In the genomic region with DNA sequence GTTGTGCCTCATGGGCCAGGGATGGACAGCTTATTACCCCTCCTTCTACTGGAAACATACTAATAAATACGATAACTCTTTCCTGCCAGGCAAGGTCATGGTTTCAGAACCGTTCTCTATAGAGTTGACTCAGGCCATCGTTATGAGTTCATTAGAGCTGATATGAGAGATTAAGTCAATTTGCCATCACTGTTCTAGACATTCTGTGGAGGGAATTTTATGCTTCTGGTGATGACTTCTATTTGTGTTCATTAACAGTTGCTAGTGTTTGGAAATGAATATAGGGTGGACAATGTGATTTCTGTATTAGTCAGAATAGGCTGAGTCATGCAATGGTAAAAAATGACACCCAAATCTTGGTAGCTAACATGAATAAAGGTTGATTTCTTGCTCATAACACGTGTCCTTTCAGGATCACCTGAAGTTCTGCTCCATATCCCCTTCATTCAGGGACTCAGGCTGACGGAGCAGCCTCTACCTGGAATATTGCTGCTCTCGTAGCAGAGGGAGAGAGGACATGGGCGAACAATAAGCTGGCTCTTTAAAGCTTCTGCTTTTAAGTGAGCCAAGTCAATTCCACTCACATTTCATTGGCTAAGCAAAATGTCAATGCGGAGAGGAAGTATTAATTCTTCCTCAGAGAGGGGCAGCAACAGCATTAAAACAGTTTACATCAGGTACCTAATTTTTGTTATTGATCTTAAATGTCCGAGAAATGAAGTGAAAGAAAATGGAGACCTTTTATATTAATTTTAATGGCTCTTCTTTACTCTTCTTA, we compare ENCODE assay signal across 9 cellular contexts. TPM values are rescaled to one million over a fixed set of nuclear protein-coding genes. Genes with fewer than 3 reads are reported as not detected.
A peak's percentile ranks its signal among the peaks of the same experiment; 100 is the strongest.
DNase-seq lines count a peak whose midpoint lies in the region; ATAC-seq lines count a peak whose summit lies in the region.
"Had no signal": no experiment of that assay in that cellular context is flagged by ENCODE, and none has a peak within 500 bp of the region (broad histone marks: within the 10 kb centered on the region; RNA-seq: fewer than 3 reads in every experiment).

No MANE protein-coding gene starts in this region.

- peak overlapping the region; percentile 35; the same call in 1 of the 2 replicates for H3K27ac ChIP-seq in SJSA1
- H3K27ac ChIP-seq in SJCRH30: no peak overlapping the region
- H3K27ac ChIP-seq: C4-2B had no signal

- peaks cover 45% of the 10 kb centered on the region for H3K4me1 Mint-ChIP-seq in activated T-cell treated with anti-CD3 and anti-CD28 coated beads, Interleukin-2, amount 50 U/mL, for 72 hours (ENCODE audit: low read depth)

- peak in 1 of 2 donors; percentile 9 for DNase-seq in activated T-cell treated with anti-CD3 and anti-CD28 coated beads, Interleukin-2, amount 50 U/mL, for 72 hours
- no peak for DNase-seq in activated T-cell treated with anti-CD3 and anti-CD28 coated beads, Interleukin-2, amount 50 U/mL, for 1 hour
- DNase-seq in SJSA1 (ENCODE audit: low read depth in 1 of 2, low spot score in 2 of 2) (peak in 1 of 2 experiments; percentile 50), SJCRH30 (no peak), NCI-H748 treated with DMSO at 0.1 percent for 48 hours (lab: John Stamatoyannopoulos, UW) (no peak)
- DNase-seq in stimulated activated naive CD8-positive, alpha-beta T cell treated with anti-CD3 and anti-CD28 coated beads, Interleukin-15, Interleukin-2, amounts not matched to agents 100 U/mL and 50 U/mL, for 24 hours: no peak

- H3K9me3 ChIP-seq in SJSA1 (replicated peaks) (no peaks in the 10 kb centered on the region), SJCRH30 (replicated peaks) (no peaks in the 10 kb centered on the region)

- peaks cover 0 to 1% of the 10 kb centered on the region in 2 donors for H3K9me3 Mint-ChIP-seq in activated T-cell treated with anti-CD3 and anti-CD28 coated beads, Interleukin-2, amount 50 U/mL, for 72 hours

- ATAC-seq in activated T-cell treated with anti-CD3 and anti-CD28 coated beads, Interleukin-2, amount 50 U/mL, for 72 hours (replicated peaks in 1 of 2): peak; percentile 68 to 85
- ATAC-seq in HG02884 (IDR thresholded peaks at IDR 0.05; ENCODE audit: unreplicated experiment) (peak; percentile 86), HG03025 (IDR thresholded peaks at IDR 0.05; ENCODE audit: low FRiP score, unreplicated experiment) (no peak)
- ATAC-seq in stimulated activated naive CD8-positive, alpha-beta T cell treated with anti-CD3 and anti-CD28 coated beads, Interleukin-15, Interleukin-2, amounts not matched to agents 100 U/mL and 50 U/mL, for 24 hours: peak; percentile 79

- H3K4me3 Mint-ChIP-seq in activated T-cell treated with anti-CD3 and anti-CD28 coated beads, Interleukin-2, amount 50 U/mL, for 72 hours: peak overlapping the region in 1 of 2 donors; percentile 71

- H3K4me3 ChIP-seq in SJSA1: no peak overlapping the region
- H3K4me3 ChIP-seq in SJCRH30: no peak overlapping the region

- H3K36me3 ChIP-seq in SJSA1 (no peaks in the 10 kb centered on the region), SJCRH30 (no peaks in the 10 kb centered on the region)

- peak overlapping the region; percentile 88 for H3K27ac Mint-ChIP-seq in activated T-cell treated with anti-CD3 and anti-CD28 coated beads, Interleukin-2, amount 50 U/mL, for 72 hours

- no peaks in the 10 kb centered on the region for H3K36me3 Mint-ChIP-seq in activated T-cell treated with anti-CD3 and anti-CD28 coated beads, Interleukin-2, amount 50 U/mL, for 72 hours (ENCODE audit: insufficient read depth in 2 of 2)

- H3K27me3 Mint-ChIP-seq in activated T-cell treated with anti-CD3 and anti-CD28 coated beads, Interleukin-2, amount 50 U/mL, for 72 hours (ENCODE audit: low read depth): peaks cover 26% of the 10 kb centered on the region

- H3K27me3 ChIP-seq in SJSA1 (replicated peaks): no peaks in the 10 kb centered on the region
- no peaks in the 10 kb centered on the region for H3K27me3 ChIP-seq in SJCRH30

- H3K4me1 ChIP-seq in SJSA1 (replicated peaks) (peaks cover 35% of the 10 kb centered on the region), SJCRH30 (peaks cover 3% of the 10 kb centered on the region; the same call in 1 of the 2 replicates)

RNA-seq across cellular contexts. Expression of gene TBPL2, which starts 18.6 kb away (rescaled TPM):
- total RNA-seq in activated T-cell treated with anti-CD3 and anti-CD28 coated beads, Interleukin-2, amount 50 U/mL, for 72 hours: not detected
- not detected in 2 replicates for total RNA-seq in SJSA1 (2014; rRNA removed; shearing (Covaris generic))
- not detected in 2 replicates for total RNA-seq in SJCRH30 (2014; rRNA removed; shearing (Covaris generic))

RNA-seq across cellular contexts. Expression of gene ATG14, which starts 47.4 kb away (rescaled TPM):
- total RNA-seq in activated T-cell treated with anti-CD3 and anti-CD28 coated beads, Interleukin-2, amount 50 U/mL, for 72 hours: 1 to 10 TPM; 5.7 to 6.4 TPM
- 5.6 and 8.3 TPM in 2 replicates for total RNA-seq in SJSA1 (2014; rRNA removed; shearing (Covaris generic))
- total RNA-seq in SJCRH30 (2014; rRNA removed; shearing (Covaris generic)): 7.9 and 8.3 TPM in 2 replicates
